ENCODE assay signal across 16 cellular contexts in genomic region chr18:77316641-77317040, GRCh38.
A peak's percentile ranks its signal among the peaks of the same experiment; 100 is the strongest.
DNase-seq lines count a peak whose midpoint lies in the region; ATAC-seq and TF ChIP-seq lines count a peak whose summit lies in the region.
"Had no signal": no experiment of that assay in that cellular context is flagged by ENCODE, and none has a peak within 500 bp of the region (broad histone marks: within the 10 kb centered on the region; RNA-seq: fewer than 3 reads in every experiment).

No MANE protein-coding gene starts in this region.

- no TSS peak for BruUV-seq in mammary epithelial cell (replicated peaks; lab: Mats Ljungman, UMichigan)

- H3K27me3 ChIP-seq in mammary epithelial cell (ENCODE audit: insufficient read depth, low read length) = no peaks in the 10 kb centered on the region
- peaks cover 0 to 3% of the 10 kb centered on the region in 2 donors for H3K27me3 ChIP-seq in breast epithelium
- H3K27me3 ChIP-seq in foreskin keratinocyte = no peaks in the 10 kb centered on the region
- peaks cover 0 to 33% (median 0%) of the 10 kb centered on the region in 7 donors for H3K27me3 ChIP-seq in spleen (replicated peaks in 1 of 7)

- H3K4me1 ChIP-seq in mammary epithelial cell (ENCODE audit: insufficient read depth, low read length) (no peaks in the 10 kb centered on the region), breast epithelium (no peaks in the 10 kb centered on the region), foreskin keratinocyte (no peaks in the 10 kb centered on the region), spleen (no peaks in the 10 kb centered on the region)

- H3K36me3 ChIP-seq in mammary epithelial cell (ENCODE audit: insufficient read depth, low read length) (no peaks in the 10 kb centered on the region), breast epithelium (no peaks in the 10 kb centered on the region), spleen (no peaks in the 10 kb centered on the region)

- H3K9ac ChIP-seq in mammary epithelial cell (ENCODE audit: insufficient read depth, low read length) = no peak overlapping the region

- H3K9me3 ChIP-seq in mammary epithelial cell (replicated peaks; ENCODE audit: insufficient read depth, low read length) (peaks cover 8% of the 10 kb centered on the region), breast epithelium (no peaks in the 10 kb centered on the region), spleen (no peaks in the 10 kb centered on the region)

- H3K4me2 ChIP-seq in mammary epithelial cell (ENCODE audit: insufficient read depth, low read depth, low read length) = no peak overlapping the region

- H4K20me1 ChIP-seq in mammary epithelial cell (ENCODE audit: insufficient read depth, low read length) = no peaks in the 10 kb centered on the region

- H3K27ac ChIP-seq in mammary epithelial cell (ENCODE audit: insufficient read depth, low read depth, low read length) (no peak overlapping the region), breast epithelium (no peak overlapping the region), foreskin keratinocyte (no peak overlapping the region), spleen (no peak overlapping the region)
- H3K27ac ChIP-seq: 22Rv1, C4-2B had no signal

- 2% methylated on average over 4 of the region's 4 CpGs for WGBS in mammary epithelial cell (ENCODE audit: low coverage, missing lambda C conversion rate)
- WGBS in spleen, 5 donors = 83 to 93% (median 90%) methylated on average over 4 of the region's 4 CpGs

- TF ChIP-seq POLR2A in breast epithelium (IDR thresholded peaks at IDR 0.05) (no peak), spleen (IDR thresholded peaks at IDR 0.05) (no peak)

- H3K4me3 ChIP-seq in mammary epithelial cell (replicated peaks in 1 of 3; ENCODE audit: insufficient read depth in 1 of 3, low read depth in 2 of 3, low read length in 3 of 3) (no peak overlapping the region), breast epithelium (no peak overlapping the region), spleen (no peak overlapping the region)

- TF ChIP-seq CTCF in mammary epithelial cell (conservative IDR thresholded peaks at IDR 0.05 in 1 of 2, IDR thresholded peaks at IDR 0.05 in 1 of 2; ENCODE audit: extremely low read depth in 1 of 2, insufficient read depth in 1 of 2, low read depth in 1 of 2, low read length in 2 of 2) = no peak
- no peak for TF ChIP-seq CTCF in breast epithelium (IDR thresholded peaks at IDR 0.05)
- TF ChIP-seq CTCF in foreskin keratinocyte (conservative IDR thresholded peaks at IDR 0.05) = no peak
- TF ChIP-seq CTCF in spleen (IDR thresholded peaks at IDR 0.05 in 8 of 11, conservative IDR thresholded peaks at IDR 0.05 in 3 of 11) = no peak

- DNase-seq in mammary epithelial cell (peak; percentile 17), breast epithelium (ENCODE audit: low spot score in 2 of 2) (no peak), astrocyte of the hippocampus (ENCODE audit: low read depth, low spot score) (peak; percentile 33), foreskin keratinocyte (peak; percentile 3 to 19), iPS-NIHi11 (ENCODE audit: low spot score) (no peak), spleen (no peak), NCI-H748 treated with DMSO at 0.1 percent for 48 hours (lab: John Stamatoyannopoulos, UW) (no peak)
- DNase-seq: H7, NCI-H1105 treated with DMSO at 0.1 percent for 48 hours, NCI-H2029 treated with DMSO at 0.1 percent for 48 hours, NCI-H345, NCI-H524 treated with DMSO at 0.1 percent for 48 hours, Right ventricle myocardium superior had no signal

- ATAC-seq in foreskin keratinocyte (no peak), HG02610 (IDR thresholded peaks at IDR 0.05; ENCODE audit: unreplicated experiment) (no peak)

- in situ Hi-C loops in mammary epithelial cell (cut with MboI; ENCODE audit: low sequenced_read_pairs in 2 of 2) = no loop called here

- intact Hi-C loops in mammary epithelial cell (cut with micrococcal nuclease) = no loop called here
- intact Hi-C loops in breast epithelium (cut with DNase I; ENCODE audit: low total_unique reads) = no loop called here
- intact Hi-C loops in spleen (cut with DNase I; ENCODE audit: low total_unique reads) = no loop called here

- H2AFZ ChIP-seq in mammary epithelial cell (ENCODE audit: low read depth, low read length) = no peak overlapping the region

- dilution Hi-C loops in mammary epithelial cell (cut with HindIII; ENCODE audit: low sequenced_read_pairs) = no loop called here

- H3K79me2 ChIP-seq in mammary epithelial cell (ENCODE audit: insufficient read depth, low read length) = no peaks in the 10 kb centered on the region

- CTCF ChIA-PET in mammary epithelial cell (lab: Charles Lee; ENCODE audit: low non-redundant PET) = no interaction called here

Comparison
In these comparisons a context has a peak if more than half of its experiments do, and no peak if none do; other contexts are left out.
1. DNase-seq: peak in mammary epithelial cell (single experiment), astrocyte of the hippocampus (single experiment) and foreskin keratinocyte (2 of 2); none in breast epithelium (0 of 2), iPS-NIHi11 (single experiment), spleen (single experiment) and NCI-H748 treated with DMSO at 0.1 percent for 48 hours (single experiment).